ENCODE assay signal across 7 cellular contexts in genomic region chr12:48452961-48453360, GRCh38. TPM values are rescaled to one million over a fixed set of nuclear protein-coding genes. Genes with fewer than 3 reads are reported as not detected.
"Had no signal": no experiment of that assay in that cellular context is flagged by ENCODE, and none has a peak within 500 bp of the region (broad histone marks: within the 10 kb centered on the region; RNA-seq: fewer than 3 reads in every experiment).

No MANE protein-coding gene starts in this region.

RNA-seq across cellular contexts. Expression of gene ANP32D, which starts 19.4 kb away (rescaled TPM):
- total RNA-seq: GM23248, GM23338, H1, H4, H7, H9, HFFc6 had no signal
- polyA plus RNA-seq: GM23248, GM23338, H1 had no signal

RNA-seq across cellular contexts. Expression of gene C12orf54, which starts 29.3 kb away (rescaled TPM):
- total RNA-seq: GM23248, GM23338, H1, H4, H7, H9, HFFc6 had no signal
- polyA plus RNA-seq: GM23248, GM23338, H1 had no signal
